Comparison of ENCODE assay signal across 8 cellular contexts in the genomic region with DNA sequence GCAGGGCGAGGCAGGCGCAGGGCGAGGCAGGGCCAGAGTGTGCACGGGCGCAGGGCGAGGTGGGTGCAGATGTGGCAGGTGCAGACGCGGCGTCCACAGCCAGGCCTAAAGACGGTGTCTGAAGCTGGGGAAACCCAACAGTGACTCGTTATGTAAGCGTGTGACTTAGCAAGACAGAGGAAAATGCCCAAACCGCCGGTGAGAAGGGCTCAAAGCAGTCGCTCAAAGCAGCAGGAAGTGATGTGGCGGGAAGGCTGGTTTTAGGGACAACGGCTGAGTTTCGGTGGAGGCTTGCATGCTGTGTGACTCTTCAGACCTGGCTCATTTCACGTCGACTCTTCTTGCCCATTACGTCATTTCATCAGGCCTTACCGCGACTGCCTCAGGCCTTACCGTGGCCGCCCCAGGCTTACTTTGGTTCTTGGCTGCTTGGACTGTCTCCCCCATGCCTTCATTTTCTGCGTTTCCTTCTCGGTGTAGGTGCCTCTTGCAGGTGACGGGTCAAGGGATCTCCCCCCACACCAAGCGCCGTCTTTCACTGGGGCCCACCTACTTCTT. TPM values are rescaled to one million over a fixed set of nuclear protein-coding genes. Genes with fewer than 3 reads are reported as not detected.
DNase-seq lines count a peak whose midpoint lies in the region; ATAC-seq and TF ChIP-seq lines count a peak whose summit lies in the region.

No MANE protein-coding gene starts in this region.

- TF ChIP-seq RAD21 in SK-N-SH (IDR thresholded peaks at IDR 0.05; ENCODE audit: low read length) = no peak

- no peaks in the 10 kb centered on the region for H4K20me1 ChIP-seq in SK-N-SH (ENCODE audit: insufficient read depth)

- H3K27ac ChIP-seq in SK-N-SH (ENCODE audit: low read depth in 2 of 2, low read length in 1 of 2) = no peak overlapping the region

- H3K4me1 ChIP-seq in SK-N-SH (ENCODE audit: control insufficient read depth in 1 of 2, insufficient read depth in 2 of 2, low read depth in 1 of 2, low read length in 1 of 2) = peaks cover 0 to 7% of the 10 kb centered on the region in 2 experiments; a peak in 1 of 4 replicates

- no peak overlapping the region for H3K4me2 ChIP-seq in SK-N-SH

- no peaks in the 10 kb centered on the region for H3K27me3 ChIP-seq in SK-N-SH (ENCODE audit: insufficient read depth)

- H3K36me3 ChIP-seq in SK-N-SH (replicated peaks in 1 of 2; ENCODE audit: control insufficient read depth in 1 of 2, insufficient read depth in 2 of 2, low read length in 1 of 2) = no peaks in the 10 kb centered on the region

- H3K9me2 ChIP-seq in SK-N-SH = no peaks in the 10 kb centered on the region

- no peak for TF ChIP-seq EP300 in SK-N-SH (IDR thresholded peaks at IDR 0.05; ENCODE audit: borderline replicate concordance in 1 of 2, low read depth in 1 of 2, low read length in 1 of 2)

- ATAC-seq in GM19452 (IDR thresholded peaks at IDR 0.05; ENCODE audit: unreplicated experiment) (peak; percentile 84), HG03469 (IDR thresholded peaks at IDR 0.05; ENCODE audit: unreplicated experiment) (peak; percentile 81)

- POLR2A ChIA-PET in SK-N-SH (lab: Yijun Ruan, JAX) = no interaction called here

- WGBS in SK-N-SH (ENCODE audit: low lambda C conversion rate) = 77% methylated on average over 29 of the region's 30 CpGs

- no peak overlapping the region for H2AFZ ChIP-seq in SK-N-SH (ENCODE audit: low read depth)

- no peaks in the 10 kb centered on the region for H3K9me3 ChIP-seq in SK-N-SH

- no peaks in the 10 kb centered on the region for H3K79me2 ChIP-seq in SK-N-SH (ENCODE audit: insufficient read depth)

- H3K4me3 ChIP-seq in SK-N-SH (ENCODE audit: low read depth in 2 of 2, low read length in 1 of 2) = no peak overlapping the region

- DNase-seq in CD1c-positive myeloid dendritic cell (ENCODE audit: extremely low spot score) (peak; percentile 85), ecto neural progenitor cell (ENCODE audit: low spot score) (peak; percentile 43), HPDE6-E6E7 (ENCODE audit: extremely low spot score) (no peak), SK-N-SH (no peak)
- peak; percentile 77 for DNase-seq in activated CD4-positive, CD25-positive, alpha-beta regulatory T cell treated with anti-CD3 and anti-CD28 coated beads, Interleukin-2, amount 50 U/mL, for 72 hours
- DNase-seq in stimulated activated CD4-positive, alpha-beta T cell treated with anti-CD3 and anti-CD28 coated beads, TNF-alpha, amount 100 ng/mL, for 4 hours (ENCODE audit: low read depth in 3 of 3) = peak; percentile 50 to 61 (median 51)

- CTCF ChIA-PET in SK-N-SH (lab: Yijun Ruan, JAX) = no interaction called here

- no peaks in the 10 kb centered on the region for H3F3A ChIP-seq in SK-N-SH (replicated peaks; ENCODE audit: insufficient read depth)

- no peak overlapping the region for H3K9ac ChIP-seq in SK-N-SH

- no peak for TF ChIP-seq CTCF in SK-N-SH (IDR thresholded peaks at IDR 0.05)

TF ChIP-seq in SK-N-SH, 30 proteins besides CTCF, POLR2A, EP300 and RAD21:
- TF ChIP-seq FOXJ3 (CRISPR knock-in tag; IDR thresholded peaks at IDR 0.05) = no peak
- no peak for TF ChIP-seq EZH2phosphoT487 (IDR thresholded peaks at IDR 0.05; ENCODE audit: borderline replicate concordance, low read depth)
- no peak for TF ChIP-seq RCOR1 (IDR thresholded peaks at IDR 0.05; ENCODE audit: low read length)
- TF ChIP-seq RFX5 (IDR thresholded peaks at IDR 0.05; ENCODE audit: low read length) = no peak
- TF ChIP-seq SMC3 (IDR thresholded peaks at IDR 0.05; ENCODE audit: low read depth, low read length) = no peak
- TF ChIP-seq, protein P1, sequence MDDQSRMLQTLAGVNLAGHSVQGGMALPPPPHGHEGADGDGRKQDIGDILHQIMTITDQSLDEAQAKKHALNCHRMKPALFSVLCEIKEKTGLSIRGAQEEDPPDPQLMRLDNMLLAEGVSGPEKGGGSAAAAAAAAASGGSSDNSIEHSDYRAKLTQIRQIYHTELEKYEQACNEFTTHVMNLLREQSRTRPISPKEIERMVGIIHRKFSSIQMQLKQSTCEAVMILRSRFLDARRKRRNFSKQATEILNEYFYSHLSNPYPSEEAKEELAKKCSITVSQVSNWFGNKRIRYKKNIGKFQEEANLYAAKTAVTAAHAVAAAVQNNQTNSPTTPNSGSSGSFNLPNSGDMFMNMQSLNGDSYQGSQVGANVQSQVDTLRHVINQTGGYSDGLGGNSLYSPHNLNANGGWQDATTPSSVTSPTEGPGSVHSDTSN (IDR thresholded peaks at IDR 0.05) = no peak

RNA-seq across cellular contexts. Expression of gene EXOC3, which starts 50.5 kb away (rescaled TPM):
- polyA plus RNA-seq in SK-N-SH (2012; rRNA removed) = 23.0 and 25.7 TPM in 2 replicates
- 12.9 and 16.6 TPM in 2 replicates for polyA plus RNA-seq in SK-N-SH (2012; cell fraction: cytosol; rRNA removed)
- 58.8 and 60.0 TPM in 2 replicates for polyA plus RNA-seq in SK-N-SH (2012; cell fraction: nucleus; rRNA removed)

Comparison
In these comparisons a context has a peak if more than half of its experiments do, and no peak if none do; other contexts are left out.
1. DNase-seq: peak in CD1c-positive myeloid dendritic cell (single experiment), activated CD4-positive, CD25-positive, alpha-beta regulatory T cell treated with anti-CD3 and anti-CD28 coated beads, Interleukin-2, amount 50 U/mL, for 72 hours (single experiment), ecto neural progenitor cell (single experiment) and stimulated activated CD4-positive, alpha-beta T cell treated with anti-CD3 and anti-CD28 coated beads, TNF-alpha, amount 100 ng/mL, for 4 hours (3 of 3); none in HPDE6-E6E7 (single experiment) and SK-N-SH (single experiment).